In the genomic region with DNA sequence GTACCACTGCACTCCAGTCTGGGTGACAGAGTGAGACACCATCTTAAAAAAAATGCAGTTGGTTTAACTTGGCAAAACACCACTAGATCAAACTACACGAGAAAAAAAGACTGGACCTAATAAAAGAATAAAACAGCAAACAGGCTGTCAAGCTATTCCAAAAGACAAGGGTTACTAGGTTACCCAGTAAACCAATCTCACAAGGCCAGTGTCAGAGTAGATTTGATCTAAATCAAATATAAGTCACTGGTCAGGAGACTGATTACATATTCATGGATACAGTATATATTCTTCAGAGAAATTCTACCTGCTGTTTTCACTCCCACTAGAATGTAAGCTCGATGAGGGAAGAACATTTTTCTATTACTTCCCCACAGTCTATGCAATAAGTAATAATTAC, we compare ENCODE assay signal across 12 cellular contexts. TPM values are rescaled to one million over a fixed set of nuclear protein-coding genes. Genes with fewer than 3 reads are reported as not detected.
DNase-seq lines count a peak whose midpoint lies in the region; ATAC-seq and TF ChIP-seq lines count a peak whose summit lies in the region.
"Had no signal": no experiment of that assay in that cellular context is flagged by ENCODE, and none has a peak within 500 bp of the region (broad histone marks: within the 10 kb centered on the region; RNA-seq: fewer than 3 reads in every experiment).

No MANE protein-coding gene starts in this region.

- H3K4me3 Mint-ChIP-seq in CD4-positive, alpha-beta memory T cell, result peak overlapping the region in 6 of 8 donors; percentile 5 to 48 (median 45)
- H3K4me3 Mint-ChIP-seq in nephron, result peak overlapping the region; percentile 61 to 76 (median 75)

- peaks cover 12 to 47% of the 10 kb centered on the region in 2 donors for H3K36me3 Mint-ChIP-seq in CD4-positive, alpha-beta memory T cell
- peaks cover 27% of the 10 kb centered on the region for H3K36me3 Mint-ChIP-seq in nephron (ENCODE audit: low read depth)

- CTCF ChIA-PET in CD4-positive, alpha-beta memory T cell (lab: Charles Lee; ENCODE audit: partially characterized antibody), result no interaction called here

- H3K27ac ChIP-seq in CD4-positive, alpha-beta memory T cell (ENCODE audit: low read depth, low read length), result no peak overlapping the region
- peak overlapping the region; percentile 98 for H3K27ac ChIP-seq in colonic mucosa

- TF ChIP-seq CTCF in colonic mucosa (IDR thresholded peaks at IDR 0.05) (no peak), nephron (IDR thresholded peaks at IDR 0.05; ENCODE audit: unreplicated experiment in 3 of 3) (no peak)

- H3K9me3 ChIP-seq in CD4-positive, alpha-beta memory T cell (ENCODE audit: control insufficient read depth in 1 of 2, low read length in 2 of 2), result no peaks in the 10 kb centered on the region
- no peaks in the 10 kb centered on the region for H3K9me3 ChIP-seq in colonic mucosa
- H3K9me3 ChIP-seq: MG63 had no signal

- H3K27me3 ChIP-seq in CD4-positive, alpha-beta memory T cell (ENCODE audit: insufficient read depth, low read length), result no peaks in the 10 kb centered on the region
- H3K27me3 ChIP-seq in colonic mucosa, result no peaks in the 10 kb centered on the region
- H3K27me3 ChIP-seq: MG63 had no signal

- DNase-seq in CD4-positive, alpha-beta memory T cell, result no peak
- DNase-seq in M059J (ENCODE audit: low read depth) (peak; percentile 2), colonic mucosa (no peak), NCI-H345 treated with DMSO at 0.1 percent for 48 hours (lab: John Stamatoyannopoulos, UW; ENCODE audit: unreplicated experiment) (no peak)
- DNase-seq: activated CD8-positive, alpha-beta memory T cell treated with anti-CD3 and anti-CD28 coated beads, Interleukin-2, amount 50 U/mL, for 4 hours; mesendoderm; MG63; NCI-H226 had no signal

- H3K36me3 ChIP-seq in CD4-positive, alpha-beta memory T cell (ENCODE audit: insufficient read depth, low read length), result peaks cover 17% of the 10 kb centered on the region
- H3K36me3 ChIP-seq in colonic mucosa, result no peaks in the 10 kb centered on the region

- H3K4me1 ChIP-seq in CD4-positive, alpha-beta memory T cell (ENCODE audit: insufficient read depth, low read length), result peaks cover 49% of the 10 kb centered on the region
- peaks cover 1% of the 10 kb centered on the region for H3K4me1 ChIP-seq in colonic mucosa

- peaks cover 33 to 62% (median 47%) of the 10 kb centered on the region in 4 donors for H3K4me1 Mint-ChIP-seq in CD4-positive, alpha-beta memory T cell
- peaks cover 36% of the 10 kb centered on the region for H3K4me1 Mint-ChIP-seq in nephron

- peaks cover 0 to 2% of the 10 kb centered on the region in 2 donors for H3K27me3 Mint-ChIP-seq in CD4-positive, alpha-beta memory T cell
- H3K27me3 Mint-ChIP-seq in nephron (ENCODE audit: low read depth), result no peaks in the 10 kb centered on the region

- H3K27ac Mint-ChIP-seq in CD4-positive, alpha-beta memory T cell, result peak overlapping the region in 1 of 7 donors; percentile 99
- peak overlapping the region in 1 of 3 experiments; percentile 31 for H3K27ac Mint-ChIP-seq in nephron

- no peaks in the 10 kb centered on the region for H3K9me3 Mint-ChIP-seq in CD4-positive, alpha-beta memory T cell
- no peaks in the 10 kb centered on the region for H3K9me3 Mint-ChIP-seq in nephron

- ATAC-seq in HG03354 (IDR thresholded peaks at IDR 0.05; ENCODE audit: poor library complexity, severe bottlenecking, unreplicated experiment) (no peak), HG03159 (IDR thresholded peaks at IDR 0.05; ENCODE audit: unreplicated experiment) (no peak), GM18511 (IDR thresholded peaks at IDR 0.05; ENCODE audit: unreplicated experiment) (no peak)

- POLR2A ChIA-PET in CD4-positive, alpha-beta memory T cell (lab: Charles Lee; ENCODE audit: partially characterized antibody), result interaction anchor here (1.5 kb wide), 1 partner anchor 62 kb away, joined by 3 read pairs; a partner anchor contains a TSS

- H3K4me3 ChIP-seq in CD4-positive, alpha-beta memory T cell (ENCODE audit: low read length in 2 of 2), result no peak overlapping the region
- H3K4me3 ChIP-seq in colonic mucosa, result no peak overlapping the region

- H3K9ac ChIP-seq in colonic mucosa (ENCODE audit: low read depth in 2 of 2, low read length in 2 of 2), result peak overlapping the region in 1 of 2 donors; percentile 70

- intact Hi-C loops in CD4-positive, alpha-beta memory T cell (cut with micrococcal nuclease), result loop anchor here (5.0 to 10.0 kb wide), 3 partner anchors 222 to 654 kb away; a partner anchor contains a TSS
- intact Hi-C loops in colonic mucosa (cut with DNase I), result no loop called here

RNA-seq across cellular contexts. Expression of a gene that starts 2.5 kb away (rescaled TPM):
- 10 to 100 TPM; 61.7 to 63.4 TPM for total RNA-seq in CD4-positive, alpha-beta memory T cell
- polyA plus RNA-seq in CD4-positive, alpha-beta memory T cell, result 10 to 100 TPM in 1 of 2 donors, 1 to 10 TPM in 1; 8.9 to 15.4 TPM
- total RNA-seq in M059J (2014; rRNA removed; shearing (Covaris generic)), result 14.7 and 14.8 TPM in 2 replicates
- total RNA-seq in colonic mucosa, result 10 to 100 TPM; 39.8 to 47.6 TPM

RNA-seq across cellular contexts. Expression of a gene that starts 2.7 kb away (rescaled TPM):
- total RNA-seq in CD4-positive, alpha-beta memory T cell, result 10 to 100 TPM; 49.9 to 56.6 TPM
- 10 to 100 TPM; 60.7 to 98.0 TPM for polyA plus RNA-seq in CD4-positive, alpha-beta memory T cell
- 62.3 and 75.6 TPM in 2 replicates for total RNA-seq in M059J (2014; rRNA removed; shearing (Covaris generic))
- total RNA-seq in colonic mucosa, result 100 to 1,000 TPM in 1 of 2 donors, 10 to 100 TPM in 1; 65.6 to 115 TPM
